ENCODE assay signal across 11 cellular contexts in genomic region chr1:1157033-1157365, GRCh38. TPM values are rescaled to one million over a fixed set of nuclear protein-coding genes. Genes with fewer than 3 reads are reported as not detected.
DNase-seq lines count a peak whose midpoint lies in the region; ATAC-seq and TF ChIP-seq lines count a peak whose summit lies in the region.
"Had no signal": no experiment of that assay in that cellular context is flagged by ENCODE, and none has a peak within 500 bp of the region (broad histone marks: within the 10 kb centered on the region; RNA-seq: fewer than 3 reads in every experiment).

No MANE protein-coding gene starts in this region.

- H3K27me3 Mint-ChIP-seq in activated CD4-positive, alpha-beta T cell treated with anti-CD3 and anti-CD28 coated beads, Interleukin-2, amount 10 ng/mL, durations not matched to agents 24 days and 14 days = no peaks in the 10 kb centered on the region

- H3K4me1 Mint-ChIP-seq in activated CD4-positive, alpha-beta T cell treated with anti-CD3 and anti-CD28 coated beads, Interleukin-2, amount 10 ng/mL, durations not matched to agents 24 days and 14 days = no peaks in the 10 kb centered on the region

- no peak for TF ChIP-seq POLR2A in HCT116 (IDR thresholded peaks at IDR 0.05; ENCODE audit: borderline replicate concordance, extremely low read depth, insufficient read depth, insufficient read length)

- BruUV-seq in HCT116 (replicated peaks; lab: Mats Ljungman, UMichigan) = no TSS peak

- H3K4me3 ChIP-seq in HCT116 (replicated peaks in 1 of 2; ENCODE audit: low read depth in 1 of 2, low read length in 2 of 2) (no peak overlapping the region), colonic mucosa (no peak overlapping the region)

- H2AFZ ChIP-seq in HCT116 (ENCODE audit: low read depth, low read length, poor library complexity, severe bottlenecking) = no peak overlapping the region

- no peaks in the 10 kb centered on the region for H3K27me3 ChIP-seq in HCT116 (ENCODE audit: insufficient read depth, low read length)
- no peaks in the 10 kb centered on the region for H3K27me3 ChIP-seq in colonic mucosa

- H3K9me3 ChIP-seq in HCT116 (ENCODE audit: control insufficient read depth in 1 of 2, insufficient read depth in 1 of 2, low read depth in 1 of 2, low read length in 2 of 2) (peaks cover 8 to 17% of the 10 kb centered on the region in 2 experiments; a peak in 2 of 4 replicates), colonic mucosa (no peaks in the 10 kb centered on the region)
- H3K9me3 ChIP-seq: left lung had no signal

- DNase-seq in activated CD4-positive, alpha-beta T cell treated with anti-CD3 and anti-CD28 coated beads, Interleukin-2, amount 10 ng/mL, durations not matched to agents 24 days and 14 days = no peak
- DNase-seq in activated CD4-positive, alpha-beta T cell treated with anti-CD3 and anti-CD28 coated beads, Interleukin-2, amount 50 U/mL, for 48 hours = no peak
- DNase-seq in HCT116 (ENCODE audit: low read depth, low spot score) (no peak), colonic mucosa (peak; percentile 64), omental fat pad (ENCODE audit: low spot score) (no peak), DMS153 (lab: John Stamatoyannopoulos, UW) (no peak), midbrain (lab: John Stamatoyannopoulos, UW) (no peak), GF-D8 (lab: John Stamatoyannopoulos, UW) (no peak)
- DNase-seq: NCI-H524 had no signal

- intact Hi-C loops in activated CD4-positive, alpha-beta T cell treated with anti-CD3 and anti-CD28 coated beads, Interleukin-2, amount 10 ng/mL, durations not matched to agents 24 days and 14 days (cut with micrococcal nuclease) = loop anchor here (5.0 kb wide), 1 partner anchor 50 kb away; the partner anchor contains the start of gene TNFRSF18
- intact Hi-C loops in HCT116 (cut with micrococcal nuclease) = no loop called here
- intact Hi-C loops in colonic mucosa (cut with DNase I) = no loop called here

- RAD21 ChIA-PET in HCT116 (lab: Charles Lee; ENCODE audit: low non-redundant PET in 1 of 2, low total read pairs in 2 of 2, uncharacterized antibody in 2 of 2, unreplicated experiment in 2 of 2) = no interaction called here

- H3K79me2 ChIP-seq in HCT116 (ENCODE audit: insufficient read depth, low read length) = no peaks in the 10 kb centered on the region

- TF ChIP-seq CTCF in HCT116 (IDR thresholded peaks at IDR 0.05 in 2 of 3, conservative IDR thresholded peaks at IDR 0.05 in 1 of 3; ENCODE audit: borderline replicate concordance in 1 of 3, insufficient read depth in 1 of 3, low read depth in 2 of 3, low read length in 2 of 3) (no peak), colonic mucosa (IDR thresholded peaks at IDR 0.05) (no peak), omental fat pad (IDR thresholded peaks at IDR 0.05) (no peak)

- peak overlapping the region; percentile 28; the same call in 1 of the 2 replicates for H3K4me2 ChIP-seq in HCT116 (ENCODE audit: low read length)

- peak overlapping the region; percentile 41 for H3K27ac Mint-ChIP-seq in activated CD4-positive, alpha-beta T cell treated with anti-CD3 and anti-CD28 coated beads, Interleukin-2, amount 10 ng/mL, durations not matched to agents 24 days and 14 days

- no peak for TF ChIP-seq RAD21 in HCT116 (IDR thresholded peaks at IDR 0.05; ENCODE audit: low read depth)

- H3K9me2 ChIP-seq in HCT116 (ENCODE audit: insufficient read depth) = no peaks in the 10 kb centered on the region

- peaks cover 12 to 32% of the 10 kb centered on the region in 2 experiments for H3K4me1 ChIP-seq in HCT116 (ENCODE audit: control insufficient read depth in 1 of 2, insufficient read depth in 2 of 2, low read length in 2 of 2)
- peaks cover 24% of the 10 kb centered on the region for H3K4me1 ChIP-seq in colonic mucosa

- H4K20me1 ChIP-seq in HCT116 (ENCODE audit: insufficient read depth) = no peaks in the 10 kb centered on the region

- H3K9ac ChIP-seq in HCT116 (ENCODE audit: low read length) (no peak overlapping the region), colonic mucosa (ENCODE audit: low read depth in 2 of 2, low read length in 2 of 2) (no peak overlapping the region)

- H3K9me3 Mint-ChIP-seq in activated CD4-positive, alpha-beta T cell treated with anti-CD3 and anti-CD28 coated beads, Interleukin-2, amount 10 ng/mL, durations not matched to agents 24 days and 14 days = peaks cover 14% of the 10 kb centered on the region

- H3K36me3 ChIP-seq in HCT116 (ENCODE audit: control insufficient read depth in 1 of 2, insufficient read depth in 2 of 2, low read length in 2 of 2) (no peaks in the 10 kb centered on the region), colonic mucosa (no peaks in the 10 kb centered on the region)
- H3K36me3 ChIP-seq: left lung had no signal

- H3K27ac ChIP-seq in HCT116 (ENCODE audit: low read depth, low read length) (no peak overlapping the region), colonic mucosa (no peak overlapping the region)

- CTCF ChIA-PET in HCT116 (lab: Charles Lee) = no interaction called here

- ATAC-seq in HCT116 (no peak), omental fat pad (ENCODE audit: low FRiP score) (peak; percentile 13)

- POLR2A ChIA-PET in HCT116 (lab: Charles Lee) = interaction anchor here (1.5 kb wide), 1 partner anchor 74 kb away, joined by 3 read pairs; no protein-coding TSS in a partner anchor

- H3K36me3 Mint-ChIP-seq in activated CD4-positive, alpha-beta T cell treated with anti-CD3 and anti-CD28 coated beads, Interleukin-2, amount 10 ng/mL, durations not matched to agents 24 days and 14 days (ENCODE audit: low read depth) = peaks cover 5% of the 10 kb centered on the region

- peak overlapping the region; percentile 49 for H3K4me3 Mint-ChIP-seq in activated CD4-positive, alpha-beta T cell treated with anti-CD3 and anti-CD28 coated beads, Interleukin-2, amount 10 ng/mL, durations not matched to agents 24 days and 14 days

TF ChIP-seq in HCT116, 20 proteins besides CTCF, POLR2A, EP300 and RAD21 (continues in another document):
- no peak for TF ChIP-seq EZH2phosphoT487 (IDR thresholded peaks at IDR 0.05; ENCODE audit: borderline replicate concordance)
- TF ChIP-seq YY1 (IDR thresholded peaks at IDR 0.05; ENCODE audit: extremely low read depth, insufficient replicate concordance, low read depth, low read length) = no peak
- no peak for TF ChIP-seq ZNF274 (IDR thresholded peaks at IDR 0.05; ENCODE audit: low read depth, low read length)
- no peak for TF ChIP-seq POLR2AphosphoS5 (IDR thresholded peaks at IDR 0.05; ENCODE audit: low read depth, low read length)
- TF ChIP-seq SIN3A (IDR thresholded peaks at IDR 0.05; ENCODE audit: low read depth) = no peak
- TF ChIP-seq ZBTB33 (IDR thresholded peaks at IDR 0.05; ENCODE audit: extremely low read depth, insufficient replicate concordance, low read length) = no peak
- no peak for TF ChIP-seq FOSL1 (IDR thresholded peaks at IDR 0.05; ENCODE audit: low read depth)
- no peak for TF ChIP-seq JUND (IDR thresholded peaks at IDR 0.05)
- TF ChIP-seq SRF (IDR thresholded peaks at IDR 0.05; ENCODE audit: low read depth) = no peak
- no peak for TF ChIP-seq ELF1 (IDR thresholded peaks at IDR 0.05; ENCODE audit: borderline replicate concordance, low read depth)
- no peak for TF ChIP-seq SP1 (IDR thresholded peaks at IDR 0.05; ENCODE audit: low read depth)
- no peak for TF ChIP-seq EGR1 (IDR thresholded peaks at IDR 0.05; ENCODE audit: low read depth)
- TF ChIP-seq ATF3 (IDR thresholded peaks at IDR 0.05) = no peak
- TF ChIP-seq ZFX (IDR thresholded peaks at IDR 0.05) = no peak

RNA-seq across cellular contexts. Expression of gene TTLL10, which starts 16.7 kb away (rescaled TPM):
- not detected in 2 replicates for total RNA-seq in activated CD4-positive, alpha-beta T cell treated with anti-CD3 and anti-CD28 coated beads, Interleukin-2, amount 10 ng/mL, durations not matched to agents 24 days and 14 days
- total RNA-seq in HCT116 (2021; ENCODE audit: unreplicated experiment) = 0.10 TPM
- polyA plus RNA-seq in HCT116 (2012) = 0.03 TPM in 1 of 2 replicates, not detected in the other
- total RNA-seq in colonic mucosa = 1 to 10 TPM in 1 of 2 donors, under 1 TPM in 1; 0.64 to 2.3 TPM
- 1 to 10 TPM in 1 of 4 donors, under 1 TPM in 2, not detected in 1; 0.48 to 1.0 (median 0.95) TPM for total RNA-seq in omental fat pad
- total RNA-seq: osteoblast had no signal

RNA-seq across cellular contexts. Expression of gene C1orf159, which starts 41.1 kb away (rescaled TPM):
- total RNA-seq in activated CD4-positive, alpha-beta T cell treated with anti-CD3 and anti-CD28 coated beads, Interleukin-2, amount 10 ng/mL, durations not matched to agents 24 days and 14 days = 24.5 and 28.0 TPM in 2 replicates
- 22.7 TPM for total RNA-seq in HCT116 (2021; ENCODE audit: unreplicated experiment)
- 11.0 and 13.4 TPM in 2 replicates for polyA plus RNA-seq in HCT116 (2012)
- 10 to 100 TPM; 18.9 to 36.0 TPM for total RNA-seq in colonic mucosa
- total RNA-seq in omental fat pad = 10 to 100 TPM in 2 of 4 donors, 1 to 10 TPM in 2; 5.6 to 12.0 (median 9.5) TPM

RNA-seq across cellular contexts. Expression of gene TNFRSF18, which starts 49.4 kb away (rescaled TPM):
- total RNA-seq in activated CD4-positive, alpha-beta T cell treated with anti-CD3 and anti-CD28 coated beads, Interleukin-2, amount 10 ng/mL, durations not matched to agents 24 days and 14 days = 250 and 254 TPM in 2 replicates
- total RNA-seq in HCT116 (2021; ENCODE audit: unreplicated experiment) (56.2 TPM), colonic mucosa (1 to 10 TPM in 1 of 2 donors, under 1 TPM in 1; 0.61 to 1.7 TPM), omental fat pad (1 to 10 TPM in 2 of 4 donors, under 1 TPM in 1, not detected in 1; 0.44 to 2.8 (median 1.7) TPM)
- 52.4 and 63.6 TPM in 2 replicates for polyA plus RNA-seq in HCT116 (2012)
- total RNA-seq: osteoblast had no signal

RNA-seq across cellular contexts. Expression of gene TNFRSF4, which starts 57.0 kb away (rescaled TPM):
- total RNA-seq in activated CD4-positive, alpha-beta T cell treated with anti-CD3 and anti-CD28 coated beads, Interleukin-2, amount 10 ng/mL, durations not matched to agents 24 days and 14 days = 692 and 702 TPM in 2 replicates
- total RNA-seq in HCT116 (2021; ENCODE audit: unreplicated experiment) (0.37 TPM), colonic mucosa (1 to 10 TPM; 1.2 to 2.3 TPM), omental fat pad (10 to 100 TPM in 1 of 4 donors, 1 to 10 TPM in 3; 2.4 to 10.7 (median 5.9) TPM)
- 0.09 TPM in 1 of 2 replicates, not detected in the other for polyA plus RNA-seq in HCT116 (2012)

Comparison
In these comparisons a context has a peak if more than half of its experiments do, and no peak if none do; other contexts are left out.
1. RNA of gene TNFRSF18, which starts 49.4 kb away (total RNA-seq): 250 to 254 TPM in activated CD4-positive, alpha-beta T cell treated with anti-CD3 and anti-CD28 coated beads, Interleukin-2, amount 10 ng/mL, durations not matched to agents 24 days and 14 days and 56.2 TPM in HCT116 (single experiment); 0.44 to 2.8 TPM in omental fat pad and 0.61 to 1.7 TPM in colonic mucosa; every median in the first group is over 10 times any median in the second.